Comparison of ENCODE assay signal across 10 cellular contexts in the genomic region with DNA sequence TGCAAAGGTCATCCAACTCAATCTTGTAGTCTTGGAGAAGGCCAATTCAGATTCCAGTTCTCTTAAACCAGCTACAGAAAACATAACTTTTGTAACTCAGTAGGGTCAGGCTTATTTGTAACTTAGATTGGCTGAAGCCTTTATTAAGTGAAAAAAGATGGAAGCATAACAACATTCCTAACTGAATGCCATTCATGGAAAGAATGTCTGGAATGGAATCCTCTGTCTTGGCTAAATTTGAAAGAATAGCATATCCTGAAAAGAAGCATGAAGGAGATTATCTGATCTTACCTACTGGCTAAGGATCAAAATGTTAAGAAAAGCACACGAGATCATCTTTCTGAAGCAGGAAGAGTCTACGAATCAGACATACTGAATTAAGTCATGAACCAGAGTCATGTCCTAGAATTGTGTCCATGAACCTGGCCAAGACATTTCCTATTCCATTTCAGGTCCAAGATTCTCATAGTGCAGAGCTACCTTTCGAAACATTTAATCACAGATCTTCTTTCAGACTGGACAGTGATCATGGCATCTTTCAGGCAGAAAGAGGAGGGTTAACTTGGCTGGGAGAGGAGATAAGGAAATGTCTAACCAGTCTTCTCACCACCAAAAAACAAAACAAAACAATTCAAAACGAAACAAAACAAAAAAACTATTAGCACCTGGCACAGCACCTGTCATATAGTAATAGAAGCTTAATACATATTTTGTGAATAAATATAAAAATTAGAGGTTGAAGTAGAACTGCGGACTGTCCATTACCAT.
DNase-seq lines count a peak whose midpoint lies in the region; ATAC-seq, FAIRE-seq and TF ChIP-seq lines count a peak whose summit lies in the region.
"Had no signal": no experiment of that assay in that cellular context is flagged by ENCODE, and none has a peak within 500 bp of the region (broad histone marks: within the 10 kb centered on the region; RNA-seq: fewer than 3 reads in every experiment).

No MANE protein-coding gene starts in this region.

- TF ChIP-seq CTCF in cardiac muscle cell (IDR thresholded peaks at IDR 0.05; ENCODE audit: low read depth, low read length), result no peak
- TF ChIP-seq CTCF in left ventricle myocardium inferior (IDR thresholded peaks at IDR 0.05; ENCODE audit: borderline replicate concordance), result no peak
- TF ChIP-seq CTCF in WTC11 (IDR thresholded peaks at IDR 0.05), result no peak
- no peak for TF ChIP-seq CTCF in keratinocyte (optimal IDR thresholded peaks at IDR 0.05 in 1 of 3, IDR thresholded peaks at IDR 0.05 in 1 of 3, conservative IDR thresholded peaks at IDR 0.05 in 1 of 3; ENCODE audit: extremely low read depth in 1 of 3, insufficient read depth in 2 of 3, low read length in 3 of 3)
- TF ChIP-seq CTCF in type B pancreatic cell (conservative IDR thresholded peaks at IDR 0.05), result no peak

- peak; percentile 35; the same call in 1 of the 2 replicates for ATAC-seq in WTC11

- intact Hi-C loops in left ventricle myocardium inferior (cut with micrococcal nuclease), result no loop called here

- H3K9me3 ChIP-seq in cardiac muscle cell (ENCODE audit: low read depth), result no peaks in the 10 kb centered on the region
- no peaks in the 10 kb centered on the region for H3K9me3 ChIP-seq in left ventricle myocardium inferior (replicated peaks)
- H3K9me3 ChIP-seq in keratinocyte (ENCODE audit: control insufficient read depth, low read depth, low read length), result no peaks in the 10 kb centered on the region

- H3K4me1 ChIP-seq in cardiac muscle cell (ENCODE audit: low read depth), result peaks cover 37% of the 10 kb centered on the region
- H3K4me1 ChIP-seq in left ventricle myocardium inferior, result peaks cover 39% of the 10 kb centered on the region
- peaks cover 44% of the 10 kb centered on the region for H3K4me1 ChIP-seq in keratinocyte (ENCODE audit: control insufficient read depth, extremely low read depth, insufficient read depth, low read length)

- no peak overlapping the region for H3K4me3 Mint-ChIP-seq in WTC11
- H3K4me3 Mint-ChIP-seq in type B pancreatic cell, result peak overlapping the region; percentile 20

- DNase-seq in cardiac muscle cell (ENCODE audit: low read depth in 1 of 2, low spot score in 1 of 2) (peak in 1 of 2 donors; percentile 40), left ventricle myocardium inferior (no peak), WTC11 (ENCODE audit: low spot score) (no peak), keratinocyte (ENCODE audit: low read depth, low spot score) (no peak), type B pancreatic cell (ENCODE audit: extremely low spot score, unreplicated experiment) (no peak), GM19240 (ENCODE audit: insufficient read length, low spot score) (no peak), HUDEP-2 (lab: John Stamatoyannopoulos, UW; ENCODE audit: unreplicated experiment in 76 of 76) (no peak), cortex of kidney (lab: John Stamatoyannopoulos, UW) (no peak)
- DNase-seq: stimulated activated naive CD4-positive, alpha-beta T cell treated with Interleukin-2 at 50 U/mL for 16 hours had no signal

- dilution Hi-C loops in keratinocyte (cut with MboI; ENCODE audit: extremely low pct_ligation_motif_present, low sequenced_read_pairs), result no loop called here

- POLR2A ChIA-PET in WTC11 (lab: Charles Lee), result no interaction called here

- peaks cover 13% of the 10 kb centered on the region for H3K9me3 Mint-ChIP-seq in WTC11
- H3K9me3 Mint-ChIP-seq in type B pancreatic cell, result peaks cover 4% of the 10 kb centered on the region

- CTCF ChIA-PET in WTC11 (lab: Charles Lee), result interaction anchor here (1.0 to 1.4 kb wide), 2 partner anchors 26 to 135 kb away, joined by 3 read pairs; no protein-coding TSS in a partner anchor

- H3K27me3 Mint-ChIP-seq in WTC11 (ENCODE audit: low read depth), result no peaks in the 10 kb centered on the region
- no peaks in the 10 kb centered on the region for H3K27me3 Mint-ChIP-seq in type B pancreatic cell

- no peaks in the 10 kb centered on the region for H4K20me1 ChIP-seq in keratinocyte (ENCODE audit: control insufficient read depth, extremely low read depth, insufficient read depth, low read length)

- H2AFZ ChIP-seq in keratinocyte (ENCODE audit: control insufficient read depth, low read length), result peak overlapping the region; percentile 58

- H3K4me2 ChIP-seq in keratinocyte (ENCODE audit: control insufficient read depth, extremely low read depth, insufficient read depth, low read depth, low read length), result no peak overlapping the region

- H3K9ac ChIP-seq in keratinocyte (ENCODE audit: control insufficient read depth, extremely low read depth, insufficient read depth, low read length), result no peak overlapping the region

- no peaks in the 10 kb centered on the region for H3K9me1 ChIP-seq in keratinocyte (ENCODE audit: control insufficient read depth, extremely low read depth, insufficient read depth, low read length)

- H3K27me3 ChIP-seq in cardiac muscle cell (no peaks in the 10 kb centered on the region), left ventricle myocardium inferior (ENCODE audit: low read depth) (no peaks in the 10 kb centered on the region), keratinocyte (ENCODE audit: control insufficient read depth, extremely low read depth, insufficient read depth, low read length) (no peaks in the 10 kb centered on the region)

- H3K4me3 ChIP-seq in cardiac muscle cell (no peak overlapping the region), left ventricle myocardium inferior (no peak overlapping the region), keratinocyte (ENCODE audit: control insufficient read depth in 2 of 3, extremely low read depth in 1 of 3, insufficient read depth in 2 of 3, low read depth in 1 of 3, low read length in 3 of 3) (no peak overlapping the region)

- FAIRE-seq in keratinocyte (lab: Jason Lieb, UNC), result no peak
- FAIRE-seq: frontal cortex had no signal

- H3K79me2 ChIP-seq in keratinocyte (ENCODE audit: control insufficient read depth, insufficient read depth, low read length), result no peaks in the 10 kb centered on the region

- H3K36me3 Mint-ChIP-seq in WTC11, result 0 out of 2 replicates have a peak, but pooled peaks cover under 1% of the 10 kb centered on the region
- no peaks in the 10 kb centered on the region for H3K36me3 Mint-ChIP-seq in type B pancreatic cell

- H3K4me1 Mint-ChIP-seq in WTC11 (peaks cover 36% of the 10 kb centered on the region), type B pancreatic cell (ENCODE audit: unreplicated experiment) (peaks cover 37% of the 10 kb centered on the region)

- H3K36me3 ChIP-seq in cardiac muscle cell (no peaks in the 10 kb centered on the region), left ventricle myocardium inferior (no peaks in the 10 kb centered on the region), keratinocyte (ENCODE audit: control insufficient read depth in 2 of 2, extremely low read depth in 1 of 2, insufficient read depth in 2 of 2, low read length in 2 of 2) (no peaks in the 10 kb centered on the region)

- H3K27ac Mint-ChIP-seq in WTC11 (no peak overlapping the region), type B pancreatic cell (no peak overlapping the region)

- H3K27ac ChIP-seq in cardiac muscle cell, result peak overlapping the region; percentile 25
- no peak overlapping the region for H3K27ac ChIP-seq in left ventricle myocardium inferior (replicated peaks)
- no peak overlapping the region for H3K27ac ChIP-seq in keratinocyte (ENCODE audit: control insufficient read depth, insufficient read depth, low read length)

TF ChIP-seq in WTC11, 78 proteins besides CTCF, POLR2A, EP300 and RAD21:
- TF ChIP-seq PRRX2 (CRISPR knock-in tag; IDR thresholded peaks at IDR 0.05) (no peak), ZBTB21 (CRISPR knock-in tag; IDR thresholded peaks at IDR 0.05; ENCODE audit: borderline replicate concordance) (no peak), ZNF263 (CRISPR knock-in tag; IDR thresholded peaks at IDR 0.05; ENCODE audit: low read depth) (no peak), ZNF396 (CRISPR knock-in tag; IDR thresholded peaks at IDR 0.05; ENCODE audit: borderline replicate concordance) (no peak), TEAD1 (CRISPR knock-in tag; IDR thresholded peaks at IDR 0.05) (no peak), CREB1 (CRISPR knock-in tag; IDR thresholded peaks at IDR 0.05) (no peak), JUN (CRISPR knock-in tag; IDR thresholded peaks at IDR 0.05) (no peak), ZMAT4 (CRISPR knock-in tag; IDR thresholded peaks at IDR 0.05) (no peak), MYBL2 (CRISPR knock-in tag; IDR thresholded peaks at IDR 0.05) (no peak), CREM (CRISPR knock-in tag; IDR thresholded peaks at IDR 0.05) (no peak)
- TF ChIP-seq, protein P1, sequence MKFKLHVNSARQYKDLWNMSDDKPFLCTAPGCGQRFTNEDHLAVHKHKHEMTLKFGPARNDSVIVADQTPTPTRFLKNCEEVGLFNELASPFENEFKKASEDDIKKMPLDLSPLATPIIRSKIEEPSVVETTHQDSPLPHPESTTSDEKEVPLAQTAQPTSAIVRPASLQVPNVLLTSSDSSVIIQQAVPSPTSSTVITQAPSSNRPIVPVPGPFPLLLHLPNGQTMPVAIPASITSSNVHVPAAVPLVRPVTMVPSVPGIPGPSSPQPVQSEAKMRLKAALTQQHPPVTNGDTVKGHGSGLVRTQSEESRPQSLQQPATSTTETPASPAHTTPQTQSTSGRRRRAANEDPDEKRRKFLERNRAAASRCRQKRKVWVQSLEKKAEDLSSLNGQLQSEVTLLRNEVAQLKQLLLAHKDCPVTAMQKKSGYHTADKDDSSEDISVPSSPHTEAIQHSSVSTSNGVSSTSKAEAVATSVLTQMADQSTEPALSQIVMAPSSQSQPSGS (CRISPR knock-in tag; IDR thresholded peaks at IDR 0.05; ENCODE audit: borderline replicate concordance, low read depth), result no peak
